24 cellular contexts compared by ENCODE assay signal in the genomic region with DNA sequence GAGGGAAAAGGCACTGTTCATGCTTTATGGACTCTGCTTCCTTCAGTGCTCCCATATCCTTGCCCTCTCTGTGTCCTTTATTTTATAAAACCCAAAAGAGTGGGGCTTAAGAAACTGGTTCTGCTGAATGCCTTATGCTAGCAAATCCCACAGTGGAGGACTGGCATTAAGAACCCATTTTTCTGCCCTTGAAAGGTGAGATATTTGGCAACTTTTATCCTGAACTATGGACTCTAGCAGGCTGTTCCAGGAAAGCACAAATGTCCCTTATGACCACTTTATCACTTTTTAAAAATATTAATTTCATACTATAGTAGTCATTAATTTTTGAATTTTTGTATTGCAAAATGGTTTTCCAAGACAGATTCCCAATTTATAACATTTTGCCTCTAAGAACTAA.
DNase-seq lines count a peak whose midpoint lies in the region; ATAC-seq and TF ChIP-seq lines count a peak whose summit lies in the region.
"Had no signal": no experiment of that assay in that cellular context is flagged by ENCODE, and none has a peak within 500 bp of the region (broad histone marks: within the 10 kb centered on the region; RNA-seq: fewer than 3 reads in every experiment).

No MANE protein-coding gene starts in this region.

- H3K23me2 ChIP-seq in H9 (ENCODE audit: insufficient read length, low read depth, low read length, poor library complexity, severe bottlenecking), result no peaks in the 10 kb centered on the region

- no peak overlapping the region for H3K23ac ChIP-seq in H9 (ENCODE audit: insufficient read length, low read depth, low read length)

- no peak overlapping the region for H2AFZ ChIP-seq in H9 (ENCODE audit: low read length)
- H2AFZ ChIP-seq: GM23248 had no signal

- no peak overlapping the region for H3T11ph ChIP-seq in H9 (ENCODE audit: low read length)

- H3K27me3 ChIP-seq in H9 (ENCODE audit: insufficient read depth, low read length), result no peaks in the 10 kb centered on the region
- no peaks in the 10 kb centered on the region for H3K27me3 ChIP-seq in adipocyte (replicated peaks; ENCODE audit: control insufficient read depth, insufficient read depth, low read length)
- no peaks in the 10 kb centered on the region for H3K27me3 ChIP-seq in aorta (ENCODE audit: control insufficient read depth in 1 of 2, insufficient read depth in 2 of 2, low read length in 1 of 2)
- H3K27me3 ChIP-seq: BE2C; BLaER1 treated with 17β-estradiol and CSF1 and Interleukin-3, amounts not matched to agents 10 nM and 100 nM had no signal

- no peak overlapping the region for H3K4me2 ChIP-seq in H9 (ENCODE audit: insufficient read depth, insufficient read length, low read length)
- H3K4me2 ChIP-seq: A549; BLaER1 treated with 17β-estradiol and CSF1 and Interleukin-3, amounts not matched to agents 10 nM and 100 nM had no signal

- no peaks in the 10 kb centered on the region for H3K4me1 Mint-ChIP-seq in H9
- peaks cover 12% of the 10 kb centered on the region for H3K4me1 Mint-ChIP-seq in nephron
- H3K4me1 Mint-ChIP-seq: CD14-positive monocyte; CD8-positive, alpha-beta memory T cell had no signal

- no peak overlapping the region for H3K27ac ChIP-seq in H9 (ENCODE audit: insufficient read length, low read depth, low read length)
- H3K27ac ChIP-seq in aorta (ENCODE audit: low read depth in 1 of 2, low read length in 2 of 2), result no peak overlapping the region
- H3K27ac ChIP-seq: A549; BLaER1 treated with 17β-estradiol and CSF1 and Interleukin-3, amounts not matched to agents 10 nM and 100 nM; GM23248 had no signal

- no peak overlapping the region for H3K18ac ChIP-seq in H9 (ENCODE audit: insufficient read length, low read depth, low read length)

- no peak overlapping the region for H2BK120ac ChIP-seq in H9 (ENCODE audit: low read depth, low read length, poor library complexity, severe bottlenecking)

- H4K8ac ChIP-seq in H9 (replicated peaks; ENCODE audit: insufficient read length, low read depth, low read length), result no peak overlapping the region

- H3K4me3 ChIP-seq in adipocyte (ENCODE audit: low read length) (no peak overlapping the region), aorta (ENCODE audit: low read length in 2 of 2) (no peak overlapping the region)
- H3K4me3 ChIP-seq: A549; BLaER1 treated with 17β-estradiol and CSF1 and Interleukin-3, amounts not matched to agents 10 nM and 100 nM; GM12878; GM23248 had no signal

- no peak overlapping the region for H3K4me3 Mint-ChIP-seq in H9
- H3K4me3 Mint-ChIP-seq in nephron, result no peak overlapping the region
- H3K4me3 Mint-ChIP-seq: CD14-positive monocyte; CD4-positive, alpha-beta T cell; CD8-positive, alpha-beta memory T cell had no signal

- H3K9me3 ChIP-seq in H9 (ENCODE audit: control insufficient read depth, low read depth, low read length) (no peaks in the 10 kb centered on the region), adipocyte (ENCODE audit: control insufficient read depth, low read length) (no peaks in the 10 kb centered on the region), aorta (ENCODE audit: control insufficient read depth, low read length) (no peaks in the 10 kb centered on the region)
- H3K9me3 ChIP-seq: BE2C had no signal

- no peaks in the 10 kb centered on the region for H3K79me2 ChIP-seq in H9 (ENCODE audit: insufficient read depth, low read length)

- intact Hi-C loops in aorta (cut with DNase I), result no loop called here

- no peak for DNase-seq in H9
- no peak for DNase-seq in adipocyte (ENCODE audit: low read depth)
- no peak for DNase-seq in aorta
- no peak for DNase-seq in stimulated activated CD4-positive, alpha-beta T cell treated with anti-CD3 and anti-CD28 coated beads, Interleukin-1b, Interleukin-23, amount 100 ng/mL, for 48 hours
- DNase-seq in NCI-H345 treated with DMSO at 0.1 percent for 48 hours (lab: John Stamatoyannopoulos, UW; ENCODE audit: unreplicated experiment), result no peak
- DNase-seq in cerebellum (ENCODE audit: low spot score), result no peak
- DNase-seq: 8988T; ACHN; AML-193; BE2C; CD4-positive, alpha-beta T cell; CD8-positive, alpha-beta memory T cell; DMS 273 treated with DMSO at 0.1 percent for 48 hours; DMS79; EL; GDM1; GM23248; H7 had no signal

- peak; percentile 36 for ATAC-seq in aorta (ENCODE audit: low FRiP score)
- ATAC-seq: A549, GM12878, HCT116 had no signal

- TF ChIP-seq CTCF in H9 (conservative IDR thresholded peaks at IDR 0.05), result no peak
- TF ChIP-seq CTCF in nephron (IDR thresholded peaks at IDR 0.05; ENCODE audit: unreplicated experiment in 3 of 3), result no peak

- H3K4me1 ChIP-seq in H9 (ENCODE audit: insufficient read depth, low read length), result no peaks in the 10 kb centered on the region
- peaks cover 17% of the 10 kb centered on the region for H3K4me1 ChIP-seq in adipocyte (ENCODE audit: control insufficient read depth, insufficient read depth, low read length)
- peaks cover 0 to 4% of the 10 kb centered on the region in 2 donors for H3K4me1 ChIP-seq in aorta (ENCODE audit: control insufficient read depth in 1 of 2, insufficient read depth in 2 of 2, low read length in 2 of 2)
- H3K4me1 ChIP-seq: A549, BE2C had no signal

- no peak overlapping the region for H3K4ac ChIP-seq in H9 (ENCODE audit: low read depth, low read length)

- H3K9ac ChIP-seq in H9 (ENCODE audit: extremely low read depth, insufficient read length, low read length) (no peak overlapping the region), adipocyte (ENCODE audit: low read length) (peak overlapping the region; percentile 19)
- H3K9ac ChIP-seq: BLaER1 treated with 17β-estradiol and CSF1 and Interleukin-3, amounts not matched to agents 10 nM and 100 nM; GM23248 had no signal

- H2BK15ac ChIP-seq in H9 (ENCODE audit: low read depth, low read length), result no peak overlapping the region

- H4K5ac ChIP-seq in H9 (ENCODE audit: insufficient read length, low read depth, low read length), result peak overlapping the region; percentile 12

- H2BK5ac ChIP-seq in H9 (ENCODE audit: insufficient read length, low read length), result no peak overlapping the region

- H3K79me1 ChIP-seq in H9 (ENCODE audit: insufficient read depth, low read depth, low read length, poor library complexity, severe bottlenecking), result no peaks in the 10 kb centered on the region

- peaks cover 0 to 13% (median 0%) of the 10 kb centered on the region in 3 experiments; a peak in 2 of 7 replicates for H3K36me3 Mint-ChIP-seq in H9 (ENCODE audit: insufficient read depth in 1 of 3, low read depth in 3 of 3)
- H3K36me3 Mint-ChIP-seq in nephron (ENCODE audit: low read depth), result peaks cover 11% of the 10 kb centered on the region
- H3K36me3 Mint-ChIP-seq: CD14-positive monocyte had no signal

- H3K56ac ChIP-seq in H9 (ENCODE audit: insufficient read length, low read depth, low read length), result no peak overlapping the region

- H2BK20ac ChIP-seq in H9 (ENCODE audit: low read depth, low read length, poor library complexity, severe bottlenecking), result no peak overlapping the region

- no peaks in the 10 kb centered on the region for H3K36me3 ChIP-seq in adipocyte (ENCODE audit: control insufficient read depth, insufficient read depth, low read length, severe bottlenecking)
- H3K36me3 ChIP-seq in aorta (ENCODE audit: control insufficient read depth in 1 of 2, insufficient read depth in 2 of 2, low read length in 1 of 2), result no peaks in the 10 kb centered on the region
- H3K36me3 ChIP-seq: BE2C; BLaER1 treated with 17β-estradiol and CSF1 and Interleukin-3, amounts not matched to agents 10 nM and 100 nM had no signal

- H3K27me3 Mint-ChIP-seq in H9 (ENCODE audit: low read depth) (no peaks in the 10 kb centered on the region), nephron (ENCODE audit: low read depth) (no peaks in the 10 kb centered on the region)
- H3K27me3 Mint-ChIP-seq: CD4-positive, alpha-beta T cell had no signal

- no peak overlapping the region for H2BK12ac ChIP-seq in H9 (ENCODE audit: insufficient read length, low read depth, low read length)

- no peaks in the 10 kb centered on the region for H4K20me1 ChIP-seq in H9 (ENCODE audit: control insufficient read depth, insufficient read depth, insufficient read length)
- H4K20me1 ChIP-seq: BLaER1 treated with 17β-estradiol and CSF1 and Interleukin-3, amounts not matched to agents 10 nM and 100 nM had no signal

- H2AK5ac ChIP-seq in H9 (ENCODE audit: insufficient read length, low read length), result no peak overlapping the region

- no peak overlapping the region for H3K27ac Mint-ChIP-seq in H9
- peak overlapping the region in 2 of 3 experiments; percentile 89 to 97 for H3K27ac Mint-ChIP-seq in nephron
- H3K27ac Mint-ChIP-seq: CD14-positive monocyte; CD4-positive, alpha-beta T cell; CD8-positive, alpha-beta memory T cell had no signal

- H3K9me3 Mint-ChIP-seq in H9 (peaks cover 0 to 14% of the 10 kb centered on the region in 2 experiments; a peak in 3 of 5 replicates), nephron (peaks cover 21% of the 10 kb centered on the region)

- no peak overlapping the region for H3K14ac ChIP-seq in H9 (ENCODE audit: insufficient read depth, low read length)

- no peak overlapping the region for H4K91ac ChIP-seq in H9 (ENCODE audit: insufficient read length, low read depth, low read length)

Comparison
In these comparisons a context has a peak if more than half of its experiments do, and no peak if none do; other contexts are left out.
1. H3K27ac Mint-ChIP-seq: peak in nephron (2 of 3); none in H9 (0 of 3).